Comparison of ENCODE assay signal across 23 cellular contexts in genomic region chr6:14235653-14236356, GRCh38.
DNase-seq lines count a peak whose midpoint lies in the region; ATAC-seq and TF ChIP-seq lines count a peak whose summit lies in the region.
"Had no signal": no experiment of that assay in that cellular context is flagged by ENCODE, and none has a peak within 500 bp of the region (broad histone marks: within the 10 kb centered on the region; RNA-seq: fewer than 3 reads in every experiment).

No MANE protein-coding gene starts in this region.

- peaks cover 8% of the 10 kb centered on the region for H3K27me3 Mint-ChIP-seq in H9 (ENCODE audit: low read depth)

- H3K79me1 ChIP-seq in H9 (ENCODE audit: insufficient read depth, low read depth, low read length, poor library complexity, severe bottlenecking) (no peaks in the 10 kb centered on the region), trophoblast cell (ENCODE audit: low read length) (no peaks in the 10 kb centered on the region)

- H2BK120ac ChIP-seq in H9 (ENCODE audit: low read depth, low read length, poor library complexity, severe bottlenecking) (no peak overlapping the region), trophoblast cell (ENCODE audit: insufficient read depth, low read length, poor library complexity) (no peak overlapping the region)

- no peak overlapping the region for H2BK12ac ChIP-seq in H9 (ENCODE audit: insufficient read length, low read depth, low read length)
- no peak overlapping the region for H2BK12ac ChIP-seq in trophoblast cell (ENCODE audit: low read length)

- peaks cover 6 to 7% of the 10 kb centered on the region in 2 experiments; a peak in 3 of 5 replicates for H3K9me3 Mint-ChIP-seq in H9

- H2AFZ ChIP-seq in H9 (ENCODE audit: low read length) (no peak overlapping the region), trophoblast cell (ENCODE audit: insufficient read depth, low read length, poor library complexity) (no peak overlapping the region)

- H3K4me3 Mint-ChIP-seq in H9: no peak overlapping the region
- H3K4me3 Mint-ChIP-seq: CD4-positive, alpha-beta memory T cell had no signal

- H3K4me1 Mint-ChIP-seq in H9: peaks cover 0 to 5% of the 10 kb centered on the region in 2 experiments; a peak in 2 of 4 replicates

- H3K18ac ChIP-seq in H9 (ENCODE audit: insufficient read length, low read depth, low read length): no peak overlapping the region
- no peak overlapping the region for H3K18ac ChIP-seq in trophoblast cell (ENCODE audit: low read length)

- H2AK5ac ChIP-seq in H9 (ENCODE audit: insufficient read length, low read length) (no peak overlapping the region), trophoblast cell (ENCODE audit: low read length) (no peak overlapping the region)

- H4K5ac ChIP-seq in H9 (ENCODE audit: insufficient read length, low read depth, low read length): no peak overlapping the region

- no peak for ATAC-seq in GM18505 (IDR thresholded peaks at IDR 0.05; ENCODE audit: unreplicated experiment)
- no peak for ATAC-seq in HG03432 (IDR thresholded peaks at IDR 0.05; ENCODE audit: unreplicated experiment)
- ATAC-seq: HepG2, SK-N-SH treated with all-trans-retinoic acid at 6 μM for 48 hours had no signal

- H3K9ac ChIP-seq in H9 (ENCODE audit: extremely low read depth, insufficient read length, low read length) (no peak overlapping the region), trophoblast cell (ENCODE audit: low read length) (no peak overlapping the region)

- H3K4ac ChIP-seq in H9 (ENCODE audit: low read depth, low read length): no peak overlapping the region
- no peak overlapping the region for H3K4ac ChIP-seq in trophoblast cell (ENCODE audit: low read depth, low read length)

- no peak for TF ChIP-seq POLR2A in GM18505 (IDR thresholded peaks at IDR 0.05; ENCODE audit: borderline replicate concordance, extremely low read depth, insufficient read depth, insufficient read length)

- H2BK5ac ChIP-seq in H9 (ENCODE audit: insufficient read length, low read length): no peak overlapping the region
- no peak overlapping the region for H2BK5ac ChIP-seq in trophoblast cell (ENCODE audit: low read depth, low read length, poor library complexity)

- H3K4me3 ChIP-seq in coronary artery: no peak overlapping the region
- no peak overlapping the region for H3K4me3 ChIP-seq in trophoblast cell (ENCODE audit: low read depth, low read length)
- H3K4me3 ChIP-seq: Peyer's patch had no signal

- no peak overlapping the region for H4K8ac ChIP-seq in H9 (replicated peaks; ENCODE audit: insufficient read length, low read depth, low read length)
- no peak overlapping the region for H4K8ac ChIP-seq in trophoblast cell (ENCODE audit: low read depth, low read length)

- no peaks in the 10 kb centered on the region for H3K36me3 ChIP-seq in trophoblast cell (ENCODE audit: control insufficient read depth in 1 of 2, insufficient read depth in 2 of 2, low read length in 2 of 2)
- H3K36me3 ChIP-seq: Peyer's patch had no signal

- H3K36me3 Mint-ChIP-seq in H9 (ENCODE audit: insufficient read depth in 1 of 3, low read depth in 3 of 3): peaks cover 0 to 6% (median 1%) of the 10 kb centered on the region in 3 experiments; a peak in 4 of 7 replicates
- H3K36me3 Mint-ChIP-seq: CD4-positive, alpha-beta memory T cell had no signal

- no peak overlapping the region for H3K27ac ChIP-seq in H9 (ENCODE audit: insufficient read length, low read depth, low read length)
- no peak overlapping the region for H3K27ac ChIP-seq in coronary artery
- no peak overlapping the region for H3K27ac ChIP-seq in trophoblast cell (ENCODE audit: low read depth, low read length)
- H3K27ac ChIP-seq: HL-60, Peyer's patch had no signal

- H3K79me2 ChIP-seq in H9 (ENCODE audit: insufficient read depth, low read length) (no peaks in the 10 kb centered on the region), trophoblast cell (ENCODE audit: control insufficient read depth, insufficient read depth, low read length, poor library complexity) (no peaks in the 10 kb centered on the region)

- TF ChIP-seq CTCF in H9 (conservative IDR thresholded peaks at IDR 0.05): no peak
- TF ChIP-seq CTCF in coronary artery (IDR thresholded peaks at IDR 0.05): no peak

- no peak overlapping the region for H3K4me2 ChIP-seq in H9 (ENCODE audit: insufficient read depth, insufficient read length, low read length)
- no peak overlapping the region for H3K4me2 ChIP-seq in trophoblast cell (ENCODE audit: low read length)

- H4K91ac ChIP-seq in H9 (ENCODE audit: insufficient read length, low read depth, low read length) (no peak overlapping the region), trophoblast cell (ENCODE audit: low read depth, low read length) (no peak overlapping the region)

- H4K20me1 ChIP-seq in H9 (ENCODE audit: control insufficient read depth, insufficient read depth, insufficient read length): no peaks in the 10 kb centered on the region

- H3K23ac ChIP-seq in H9 (ENCODE audit: insufficient read length, low read depth, low read length): no peak overlapping the region
- no peak overlapping the region for H3K23ac ChIP-seq in trophoblast cell (ENCODE audit: low read length)

- WGBS in H9 (ENCODE audit: extremely low coverage, insufficient read length, low lambda C conversion rate): no CpG with 5 or more reads among the region's 8 CpGs
- WGBS in trophoblast cell (ENCODE audit: extremely low coverage, insufficient coverage, insufficient read length): no CpG with 5 or more reads among the region's 8 CpGs

- H3K27me3 ChIP-seq in H9 (ENCODE audit: insufficient read depth, low read length): no peaks in the 10 kb centered on the region; the same call in 1 of the 2 replicates
- H3K27me3 ChIP-seq in trophoblast cell (ENCODE audit: insufficient read depth, low read length): no peaks in the 10 kb centered on the region
- H3K27me3 ChIP-seq: Peyer's patch had no signal

- DNase-seq in H9 (no peak), coronary artery (ENCODE audit: low spot score) (peak; percentile 49), trophoblast cell (peak; percentile 69 to 79), iPS-NIHi7 (ENCODE audit: extremely low spot score) (no peak), NCI-H2196 (lab: John Stamatoyannopoulos, UW; ENCODE audit: unreplicated experiment) (no peak)
- DNase-seq: Caco-2; CD4-positive, alpha-beta memory T cell; DMS 273 treated with DMSO at 0.1 percent for 48 hours; DMS79 treated with DMSO at 0.1 percent for 48 hours; GOT3; KBM-7; MV-4-11; NCI-H1694; NCI-H2081; NCI-H2171; NCI-H524 treated with DMSO at 0.1 percent for 48 hours; NCI-H82; Peyer's patch had no signal

- no peak overlapping the region for H2BK20ac ChIP-seq in H9 (ENCODE audit: low read depth, low read length, poor library complexity, severe bottlenecking)

- H3K23me2 ChIP-seq in H9 (ENCODE audit: insufficient read length, low read depth, low read length, poor library complexity, severe bottlenecking): no peaks in the 10 kb centered on the region

- H3K4me1 ChIP-seq in H9 (ENCODE audit: insufficient read depth, low read length) (no peaks in the 10 kb centered on the region; the same call in 1 of the 2 replicates), trophoblast cell (ENCODE audit: control insufficient read depth in 1 of 2, insufficient read depth in 2 of 2, low read length in 2 of 2) (no peaks in the 10 kb centered on the region)
- H3K4me1 ChIP-seq: Caco-2, Peyer's patch had no signal

- H2BK15ac ChIP-seq in H9 (ENCODE audit: low read depth, low read length): no peak overlapping the region

- H3K14ac ChIP-seq in H9 (ENCODE audit: insufficient read depth, low read length): 0 out of 2 replicates have a peak overlapping the region, but pooled peaks have one; percentile 13
- no peak overlapping the region for H3K14ac ChIP-seq in trophoblast cell (ENCODE audit: low read length)

- H3K9me3 ChIP-seq in H9 (ENCODE audit: control insufficient read depth, low read depth, low read length) (no peaks in the 10 kb centered on the region), trophoblast cell (ENCODE audit: insufficient read depth, low read depth, low read length) (no peaks in the 10 kb centered on the region)
- H3K9me3 ChIP-seq: Caco-2, Peyer's patch had no signal

- no peak overlapping the region for H3T11ph ChIP-seq in H9 (ENCODE audit: low read length)

- no peak overlapping the region for H3K56ac ChIP-seq in H9 (ENCODE audit: insufficient read length, low read depth, low read length)

- H4K12ac ChIP-seq in trophoblast cell (ENCODE audit: low read depth, low read length): no peak overlapping the region

- H3K27ac Mint-ChIP-seq in H9: no peak overlapping the region; a peak in 1 of 7 replicates
- H3K27ac Mint-ChIP-seq: CD4-positive, alpha-beta memory T cell had no signal

Comparison
In these comparisons a context has a peak if more than half of its experiments do, and no peak if none do; other contexts are left out.
1. DNase-seq: peak in coronary artery (single experiment) and trophoblast cell (2 of 2); none in H9 (single experiment), iPS-NIHi7 (single experiment) and NCI-H2196 (single experiment).